In genomic region chr6:149717588-149718458, GRCh38 we compare ENCODE assay signal across 1 cellular context.
TF ChIP-seq lines count a peak whose summit lies in the region.

Gene LATS1, minus strand, starts transcription at chr6:149718101. Its CDS starts 15,975 bp downstream, at chr6:149702126.

TF ChIP-seq in HepG2, 621 proteins besides CTCF, POLR2A, EP300 and RAD21 (continued from another document and continues in another):
- TF ChIP-seq PAXIP1 (CRISPR knock-in tag; conservative IDR thresholded peaks at IDR 0.05) (peak; percentile 74), GLI4 (CRISPR knock-in tag; IDR thresholded peaks at IDR 0.05; ENCODE audit: borderline replicate concordance) (peak; percentile 96; the same call in 1 of the 2 replicates), GATA4 (IDR thresholded peaks at IDR 0.05; ENCODE audit: borderline replicate concordance, low read depth) (peak; percentile 92), KLF15 (CRISPR knock-in tag; IDR thresholded peaks at IDR 0.05; ENCODE audit: borderline replicate concordance) (peak; percentile 36), TRIM24 (CRISPR knock-in tag; IDR thresholded peaks at IDR 0.05) (0 out of 2 replicates have a peak, but pooled peaks have one; percentile 11), ZIK1 (CRISPR knock-in tag; IDR thresholded peaks at IDR 0.05; ENCODE audit: borderline replicate concordance, low read depth) (peak; percentile 96), MXD3 (CRISPR knock-in tag; IDR thresholded peaks at IDR 0.05) (peak; percentile 92), ZMYM3 (CRISPR knock-in tag; IDR thresholded peaks at IDR 0.05) (peak; percentile 60; the same call in 1 of the 2 replicates), ELF4 (CRISPR knock-in tag; IDR thresholded peaks at IDR 0.05; ENCODE audit: borderline replicate concordance) (no peak), ELF3 (CRISPR knock-in tag; IDR thresholded peaks at IDR 0.05) (peak; percentile 92), ZNF382 (CRISPR knock-in tag; IDR thresholded peaks at IDR 0.05; ENCODE audit: borderline replicate concordance) (no peak), BRF2 (CRISPR knock-in tag; IDR thresholded peaks at IDR 0.05) (peak; percentile 96), GATAD1 (CRISPR knock-in tag; IDR thresholded peaks at IDR 0.05) (peak; percentile 94), BRCA1 (CRISPR knock-in tag; IDR thresholded peaks at IDR 0.05) (peak; percentile 14; the same call in 1 of the 2 replicates), POLR2G (IDR thresholded peaks at IDR 0.05; ENCODE audit: low read depth, low read length) (peak; percentile 99), RBAK (CRISPR knock-in tag; IDR thresholded peaks at IDR 0.05) (0 out of 2 replicates have a peak, but pooled peaks have one; percentile 48), ZNF17 (CRISPR knock-in tag; IDR thresholded peaks at IDR 0.05) (no peak), RXRB (CRISPR knock-in tag; IDR thresholded peaks at IDR 0.05; ENCODE audit: borderline replicate concordance) (peak; percentile 69), DMTF1 (CRISPR knock-in tag; IDR thresholded peaks at IDR 0.05) (peak; percentile 99; the same call in 1 of the 2 replicates), ZNF775 (CRISPR knock-in tag; IDR thresholded peaks at IDR 0.05; ENCODE audit: borderline replicate concordance) (0 out of 2 replicates have a peak, but pooled peaks have one; percentile 45), SP5 (CRISPR knock-in tag; IDR thresholded peaks at IDR 0.05; ENCODE audit: borderline replicate concordance, low read depth) (peak; percentile 55), ZFX (CRISPR knock-in tag; IDR thresholded peaks at IDR 0.05; ENCODE audit: low read depth) (peak; percentile 99), POLR2AphosphoS2 (IDR thresholded peaks at IDR 0.05; ENCODE audit: low read depth, low read length) (no peak), SRSF1 (optimal IDR thresholded peaks at IDR 0.05; ENCODE audit: low read depth, low read length) (peak; percentile 99), ZNF652 (CRISPR knock-in tag; IDR thresholded peaks at IDR 0.05; ENCODE audit: borderline replicate concordance, low read depth) (no peak; the same call in 1 of the 2 replicates), PRDM10 (CRISPR knock-in tag; IDR thresholded peaks at IDR 0.05; ENCODE audit: low read depth) (peak; percentile 71; the same call in 1 of the 2 replicates), ETS1 (CRISPR knock-in tag; IDR thresholded peaks at IDR 0.05) (0 out of 2 replicates have a peak, but pooled peaks have one; percentile 12), CREB1 (IDR thresholded peaks at IDR 0.05) (no peak), CREB1 (CRISPR knock-in tag; IDR thresholded peaks at IDR 0.05) (no peak), ZNF501 (CRISPR knock-in tag; IDR thresholded peaks at IDR 0.05) (peak; percentile 98), EED (CRISPR knock-in tag; IDR thresholded peaks at IDR 0.05) (peak; percentile 97), KLF16 (CRISPR knock-in tag; IDR thresholded peaks at IDR 0.05) (peak; percentile 77 to 95; a peak in 3 of 4 replicates), ZFP36L1 (CRISPR knock-in tag; IDR thresholded peaks at IDR 0.05) (0 out of 2 replicates have a peak, but pooled peaks have one; percentile 73), ZNF660 (CRISPR knock-in tag; IDR thresholded peaks at IDR 0.05; ENCODE audit: borderline replicate concordance, low read depth) (peak; percentile 88; the same call in 1 of the 2 replicates), PAX8 (CRISPR knock-in tag; IDR thresholded peaks at IDR 0.05; ENCODE audit: borderline replicate concordance) (no peak), NBN (conservative IDR thresholded peaks at IDR 0.05) (no peak), SMAD1 (CRISPR knock-in tag; IDR thresholded peaks at IDR 0.05; ENCODE audit: borderline replicate concordance, low read depth) (peak; percentile 98)
- TF ChIP-seq, protein P1, sequence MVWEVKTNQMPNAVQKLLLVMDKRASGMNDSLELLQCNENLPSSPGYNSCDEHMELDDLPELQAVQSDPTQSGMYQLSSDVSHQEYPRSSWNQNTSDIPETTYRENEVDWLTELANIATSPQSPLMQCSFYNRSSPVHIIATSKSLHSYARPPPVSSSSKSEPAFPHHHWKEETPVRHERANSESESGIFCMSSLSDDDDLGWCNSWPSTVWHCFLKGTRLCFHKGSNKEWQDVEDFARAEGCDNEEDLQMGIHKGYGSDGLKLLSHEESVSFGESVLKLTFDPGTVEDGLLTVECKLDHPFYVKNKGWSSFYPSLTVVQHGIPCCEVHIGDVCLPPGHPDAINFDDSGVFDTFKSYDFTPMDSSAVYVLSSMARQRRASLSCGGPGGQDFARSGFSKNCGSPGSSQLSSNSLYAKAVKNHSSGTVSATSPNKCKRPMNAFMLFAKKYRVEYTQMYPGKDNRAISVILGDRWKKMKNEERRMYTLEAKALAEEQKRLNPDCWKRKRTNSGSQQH (CRISPR knock-in tag; IDR thresholded peaks at IDR 0.05; ENCODE audit: low read depth), result peak; percentile 97
- TF ChIP-seq, protein P2, sequence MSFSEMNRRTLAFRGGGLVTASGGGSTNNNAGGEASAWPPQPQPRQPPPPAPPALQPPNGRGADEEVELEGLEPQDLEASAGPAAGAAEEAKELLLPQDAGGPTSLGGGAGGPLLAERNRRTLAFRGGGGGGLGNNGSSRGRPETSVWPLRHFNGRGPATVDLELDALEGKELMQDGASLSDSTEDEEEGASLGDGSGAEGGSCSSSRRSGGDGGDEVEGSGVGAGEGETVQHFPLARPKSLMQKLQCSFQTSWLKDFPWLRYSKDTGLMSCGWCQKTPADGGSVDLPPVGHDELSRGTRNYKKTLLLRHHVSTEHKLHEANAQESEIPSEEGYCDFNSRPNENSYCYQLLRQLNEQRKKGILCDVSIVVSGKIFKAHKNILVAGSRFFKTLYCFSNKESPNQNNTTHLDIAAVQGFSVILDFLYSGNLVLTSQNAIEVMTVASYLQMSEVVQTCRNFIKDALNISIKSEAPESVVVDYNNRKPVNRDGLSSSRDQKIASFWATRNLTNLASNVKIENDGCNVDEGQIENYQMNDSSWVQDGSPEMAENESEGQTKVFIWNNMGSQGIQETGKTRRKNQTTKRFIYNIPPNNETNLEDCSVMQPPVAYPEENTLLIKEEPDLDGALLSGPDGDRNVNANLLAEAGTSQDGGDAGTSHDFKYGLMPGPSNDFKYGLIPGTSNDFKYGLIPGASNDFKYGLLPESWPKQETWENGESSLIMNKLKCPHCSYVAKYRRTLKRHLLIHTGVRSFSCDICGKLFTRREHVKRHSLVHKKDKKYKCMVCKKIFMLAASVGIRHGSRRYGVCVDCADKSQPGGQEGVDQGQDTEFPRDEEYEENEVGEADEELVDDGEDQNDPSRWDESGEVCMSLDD (CRISPR knock-in tag; IDR thresholded peaks at IDR 0.05; ENCODE audit: borderline replicate concordance), result 0 out of 2 replicates have a peak, but pooled peaks have one; percentile 70
- TF ChIP-seq, protein P3, sequence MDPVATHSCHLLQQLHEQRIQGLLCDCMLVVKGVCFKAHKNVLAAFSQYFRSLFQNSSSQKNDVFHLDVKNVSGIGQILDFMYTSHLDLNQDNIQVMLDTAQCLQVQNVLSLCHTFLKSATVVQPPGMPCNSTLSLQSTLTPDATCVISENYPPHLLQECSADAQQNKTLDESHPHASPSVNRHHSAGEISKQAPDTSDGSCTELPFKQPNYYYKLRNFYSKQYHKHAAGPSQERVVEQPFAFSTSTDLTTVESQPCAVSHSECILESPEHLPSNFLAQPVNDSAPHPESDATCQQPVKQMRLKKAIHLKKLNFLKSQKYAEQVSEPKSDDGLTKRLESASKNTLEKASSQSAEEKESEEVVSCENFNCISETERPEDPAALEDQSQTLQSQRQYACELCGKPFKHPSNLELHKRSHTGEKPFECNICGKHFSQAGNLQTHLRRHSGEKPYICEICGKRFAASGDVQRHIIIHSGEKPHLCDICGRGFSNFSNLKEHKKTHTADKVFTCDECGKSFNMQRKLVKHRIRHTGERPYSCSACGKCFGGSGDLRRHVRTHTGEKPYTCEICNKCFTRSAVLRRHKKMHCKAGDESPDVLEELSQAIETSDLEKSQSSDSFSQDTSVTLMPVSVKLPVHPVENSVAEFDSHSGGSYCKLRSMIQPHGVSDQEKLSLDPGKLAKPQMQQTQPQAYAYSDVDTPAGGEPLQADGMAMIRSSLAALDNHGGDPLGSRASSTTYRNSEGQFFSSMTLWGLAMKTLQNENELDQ (CRISPR knock-in tag; IDR thresholded peaks at IDR 0.05; ENCODE audit: borderline replicate concordance), result no peak
